Comparison of ENCODE assay signal across 8 cellular contexts in the genomic region with DNA sequence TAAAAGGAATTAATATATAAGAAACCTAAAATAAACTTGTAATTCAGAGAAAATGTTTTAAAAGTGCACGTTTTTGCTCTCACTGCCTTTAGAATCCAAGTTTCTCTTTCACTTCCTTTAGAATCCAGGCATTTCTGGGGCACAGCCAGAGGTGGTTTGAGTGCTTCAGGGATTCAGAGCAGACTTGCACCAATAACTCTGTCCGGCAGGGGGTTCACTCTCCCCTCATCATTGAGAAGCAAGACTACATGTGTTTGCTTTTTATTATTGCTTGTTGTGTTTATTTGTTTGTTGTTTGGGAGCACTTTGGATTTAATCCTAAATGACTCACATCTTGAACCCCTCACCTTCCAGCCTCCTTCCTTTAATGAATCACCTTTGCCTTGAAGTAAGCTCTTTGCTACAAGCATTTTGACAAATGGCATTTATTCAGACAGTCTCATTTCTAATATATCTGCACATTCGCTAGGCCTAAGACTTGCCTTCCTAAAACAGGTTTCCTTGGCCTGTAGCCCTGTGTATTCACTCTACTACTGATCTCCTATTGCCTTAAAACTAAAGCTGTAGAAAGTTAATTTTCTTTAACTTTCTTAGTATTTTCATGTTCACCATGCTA.
A peak's percentile ranks its signal among the peaks of the same experiment; 100 is the strongest.
DNase-seq lines count a peak whose midpoint lies in the region; ATAC-seq and TF ChIP-seq lines count a peak whose summit lies in the region.

No MANE protein-coding gene starts in this region.

- peak; percentile 63 for TF ChIP-seq CTCF in hepatocyte (IDR thresholded peaks at IDR 0.05; ENCODE audit: poor library complexity)

- H3K4me3 ChIP-seq in hepatocyte: no peak overlapping the region

- no peaks in the 10 kb centered on the region for H3K9me2 ChIP-seq in hepatocyte (replicated peaks; ENCODE audit: insufficient read depth)

- ATAC-seq in GM21367 (IDR thresholded peaks at IDR 0.05; ENCODE audit: unreplicated experiment) (peak; percentile 68), HG03439 (IDR thresholded peaks at IDR 0.05; ENCODE audit: unreplicated experiment) (no peak), GM19324 (IDR thresholded peaks at IDR 0.05; ENCODE audit: low FRiP score, unreplicated experiment) (no peak)
- ATAC-seq in stimulated activated naive CD8-positive, alpha-beta T cell treated with anti-CD3 and anti-CD28 coated beads, Interleukin-15, Interleukin-2, amounts not matched to agents 100 U/mL and 50 U/mL, for 24 hours: no peak

- no peaks in the 10 kb centered on the region for H4K20me1 ChIP-seq in hepatocyte (ENCODE audit: insufficient read depth, poor library complexity, severe bottlenecking)

- no peaks in the 10 kb centered on the region for H3K79me2 ChIP-seq in hepatocyte

- H3K36me3 ChIP-seq in hepatocyte (replicated peaks; ENCODE audit: insufficient read depth, low read depth): no peaks in the 10 kb centered on the region

- no peaks in the 10 kb centered on the region for H3K9me3 ChIP-seq in hepatocyte (ENCODE audit: low read depth)

- H3K4me2 ChIP-seq in hepatocyte: peak overlapping the region; percentile 61

- WGBS in hepatocyte (ENCODE audit: low lambda C conversion rate, missing lambda C conversion rate): 37% methylated on average over 3 of the region's 3 CpGs

- peak overlapping the region; percentile 53 for H2AFZ ChIP-seq in hepatocyte

- peak; percentile 7 for DNase-seq in COR-L47 (lab: John Stamatoyannopoulos, UW)
- DNase-seq in NCI-H2107 treated with DMSO at 0.1 percent for 48 hours (lab: John Stamatoyannopoulos, UW; ENCODE audit: unreplicated experiment): peak; percentile 25
- peak; percentile 54 for DNase-seq in amniotic epithelial cell (ENCODE audit: low read depth)
- peak; percentile 82 for DNase-seq in hepatocyte (ENCODE audit: low spot score)
- DNase-seq in stimulated activated naive CD8-positive, alpha-beta T cell treated with anti-CD3 and anti-CD28 coated beads, Interleukin-15, Interleukin-2, amounts not matched to agents 100 U/mL and 50 U/mL, for 24 hours: peak; percentile 11

- H3K27me3 ChIP-seq in hepatocyte: no peaks in the 10 kb centered on the region

- no peak overlapping the region for H3K27ac ChIP-seq in hepatocyte

- no peaks in the 10 kb centered on the region for H3K4me1 ChIP-seq in hepatocyte (ENCODE audit: insufficient read depth)

Comparison
In these comparisons a context has a peak if more than half of its experiments do, and no peak if none do; other contexts are left out.
1. DNase-seq: peak in every context shown above with its lines; median percentile 82 in hepatocyte; 54 in amniotic epithelial cell; 25 in NCI-H2107 treated with DMSO at 0.1 percent for 48 hours; 11 in stimulated activated naive CD8-positive, alpha-beta T cell treated with anti-CD3 and anti-CD28 coated beads, Interleukin-15, Interleukin-2, amounts not matched to agents 100 U/mL and 50 U/mL, for 24 hours; 7 in COR-L47.